In genomic region chr12:15831315-15831993, GRCh38 we compare ENCODE assay signal across 18 cellular contexts. TPM values are rescaled to one million over a fixed set of nuclear protein-coding genes. Genes with fewer than 3 reads are reported as not detected.
DNase-seq lines count a peak whose midpoint lies in the region; TF ChIP-seq lines count a peak whose summit lies in the region.
"Had no signal": no experiment of that assay in that cellular context is flagged by ENCODE, and none has a peak within 500 bp of the region (broad histone marks: within the 10 kb centered on the region; RNA-seq: fewer than 3 reads in every experiment).

No MANE protein-coding gene starts in this region.

- no peak for TF ChIP-seq CTCF in ascending aorta (IDR thresholded peaks at IDR 0.05)
- no peak for TF ChIP-seq CTCF in mesothelial cell of epicardium (IDR thresholded peaks at IDR 0.05; ENCODE audit: unreplicated experiment)
- TF ChIP-seq CTCF in SK-N-SH (IDR thresholded peaks at IDR 0.05): no peak
- TF ChIP-seq CTCF in endothelial cell (IDR thresholded peaks at IDR 0.05; ENCODE audit: unreplicated experiment): no peak

- H3F3A ChIP-seq in SK-N-SH (replicated peaks; ENCODE audit: insufficient read depth): peaks cover 16% of the 10 kb centered on the region

- DNase-seq in ascending aorta (ENCODE audit: low spot score in 2 of 2) (no peak), mesothelial cell of epicardium (ENCODE audit: low spot score in 2 of 2, unreplicated experiment in 2 of 2) (no peak), NCI-H446 (lab: John Stamatoyannopoulos, UW) (no peak), SK-N-SH (no peak), endothelial cell (ENCODE audit: low spot score) (no peak)
- DNase-seq: Calu3; CD8-positive, alpha-beta T cell; DMS53; KBM-7; NCI-H1105 treated with DMSO at 0.1 percent for 48 hours; NCI-H1694; NCI-H2081 treated with DMSO at 0.1 percent for 48 hours; NCI-H774; OCI-M1; Right ventricle myocardium superior had no signal

- no peaks in the 10 kb centered on the region for H4K20me1 ChIP-seq in SK-N-SH (ENCODE audit: insufficient read depth)
- H4K20me1 ChIP-seq: BLaER1 had no signal

- H3K27ac ChIP-seq in ACC112 (ENCODE audit: low read depth, low read length): peak overlapping the region; percentile 92
- peak overlapping the region; percentile 76 to 80 for H3K27ac ChIP-seq in ascending aorta
- peak overlapping the region in 1 of 2 experiments; percentile 75; a peak in 2 of 4 replicates for H3K27ac ChIP-seq in SK-N-SH (ENCODE audit: low read depth in 2 of 2, low read length in 1 of 2)
- H3K27ac ChIP-seq: BLaER1 had no signal

- H3K27ac Mint-ChIP-seq in mesothelial cell of epicardium (peak overlapping the region; percentile 71), endothelial cell (ENCODE audit: unreplicated experiment) (no peak overlapping the region)
- H3K27ac Mint-ChIP-seq: CD8-positive, alpha-beta T cell had no signal

- H3K9ac ChIP-seq in skeletal muscle satellite cell (ENCODE audit: low read depth, low read length) (peak overlapping the region; percentile 74), SK-N-SH (no peak overlapping the region)
- H3K9ac ChIP-seq: BLaER1 had no signal

- peaks cover 24% of the 10 kb centered on the region for H3K4me1 Mint-ChIP-seq in mesothelial cell of epicardium
- peaks cover 9% of the 10 kb centered on the region for H3K4me1 Mint-ChIP-seq in endothelial cell (ENCODE audit: unreplicated experiment)

- H3K27me3 ChIP-seq in ACC112 (ENCODE audit: insufficient read depth, low read length) (no peaks in the 10 kb centered on the region), ascending aorta (no peaks in the 10 kb centered on the region), skeletal muscle satellite cell (ENCODE audit: control insufficient read depth, insufficient read depth, low read length) (no peaks in the 10 kb centered on the region), SK-N-SH (ENCODE audit: insufficient read depth) (no peaks in the 10 kb centered on the region)
- H3K27me3 ChIP-seq: BLaER1 had no signal

- H3K9me3 ChIP-seq in ascending aorta: no peaks in the 10 kb centered on the region
- no peaks in the 10 kb centered on the region for H3K9me3 ChIP-seq in skeletal muscle satellite cell (replicated peaks; ENCODE audit: low read length)
- no peaks in the 10 kb centered on the region for H3K9me3 ChIP-seq in SK-N-SH
- H3K9me3 ChIP-seq: BLaER1 had no signal

- POLR2A ChIA-PET in SK-N-SH (lab: Yijun Ruan, JAX): no interaction called here

- H3K79me2 ChIP-seq in ACC112 (ENCODE audit: control insufficient read depth, insufficient read depth, low read length, unreplicated experiment) (no peaks in the 10 kb centered on the region), SK-N-SH (ENCODE audit: insufficient read depth) (no peaks in the 10 kb centered on the region)

- no peaks in the 10 kb centered on the region for H3K9me2 ChIP-seq in SK-N-SH

- TF ChIP-seq EP300 in SK-N-SH (IDR thresholded peaks at IDR 0.05; ENCODE audit: borderline replicate concordance in 1 of 2, low read depth in 1 of 2, low read length in 1 of 2): no peak

- TF ChIP-seq RAD21 in SK-N-SH (IDR thresholded peaks at IDR 0.05; ENCODE audit: low read length): no peak

- H3K4me3 ChIP-seq in ACC112 (ENCODE audit: low read depth, low read length) (no peak overlapping the region), ascending aorta (no peak overlapping the region), skeletal muscle satellite cell (ENCODE audit: low read length) (peak overlapping the region; percentile 4), SK-N-SH (ENCODE audit: low read depth in 2 of 2, low read length in 1 of 2) (no peak overlapping the region)
- H3K4me3 ChIP-seq: BLaER1 had no signal

- H3K4me3 Mint-ChIP-seq in mesothelial cell of epicardium (no peak overlapping the region), endothelial cell (ENCODE audit: unreplicated experiment) (no peak overlapping the region)
- H3K4me3 Mint-ChIP-seq: CD8-positive, alpha-beta T cell had no signal

- H3K4me2 ChIP-seq in skeletal muscle satellite cell (ENCODE audit: low read length) (peak overlapping the region; percentile 68), SK-N-SH (no peak overlapping the region)
- H3K4me2 ChIP-seq: BLaER1 had no signal

- 88% methylated on average over 3 of the region's 3 CpGs for WGBS in SK-N-SH (ENCODE audit: low lambda C conversion rate)

- H3K36me3 Mint-ChIP-seq in mesothelial cell of epicardium (no peaks in the 10 kb centered on the region), endothelial cell (ENCODE audit: low read depth, unreplicated experiment) (no peaks in the 10 kb centered on the region)
- H3K36me3 Mint-ChIP-seq: CD8-positive, alpha-beta T cell had no signal

- intact Hi-C loops in ascending aorta (cut with DNase I): no loop called here

- no peaks in the 10 kb centered on the region for H3K9me3 Mint-ChIP-seq in mesothelial cell of epicardium
- H3K9me3 Mint-ChIP-seq in endothelial cell (ENCODE audit: unreplicated experiment): no peaks in the 10 kb centered on the region
- H3K9me3 Mint-ChIP-seq: CD8-positive, alpha-beta T cell had no signal

- H3K27me3 Mint-ChIP-seq in mesothelial cell of epicardium (ENCODE audit: low read depth) (no peaks in the 10 kb centered on the region), endothelial cell (ENCODE audit: unreplicated experiment) (peaks cover 1% of the 10 kb centered on the region)

- H2AFZ ChIP-seq in ACC112 (ENCODE audit: low read length, unreplicated experiment): peak overlapping the region; percentile 96
- no peak overlapping the region; the same call in 1 of the 2 replicates for H2AFZ ChIP-seq in SK-N-SH (ENCODE audit: low read depth)

- peaks cover 24% of the 10 kb centered on the region for H3K4me1 ChIP-seq in ACC112 (ENCODE audit: control insufficient read depth, insufficient read depth, low read length, unreplicated experiment)
- H3K4me1 ChIP-seq in ascending aorta: peaks cover 0 to 13% of the 10 kb centered on the region in 2 donors
- peaks cover 23% of the 10 kb centered on the region for H3K4me1 ChIP-seq in skeletal muscle satellite cell (ENCODE audit: control insufficient read depth, insufficient read depth, low read length)
- H3K4me1 ChIP-seq in SK-N-SH (ENCODE audit: control insufficient read depth in 1 of 2, insufficient read depth in 2 of 2, low read depth in 1 of 2, low read length in 1 of 2): peaks cover 0 to 14% of the 10 kb centered on the region in 2 experiments; a peak in 2 of 4 replicates
- H3K4me1 ChIP-seq: BLaER1 had no signal

- CTCF ChIA-PET in SK-N-SH (lab: Yijun Ruan, JAX): interaction anchor here (0.7 to 1.8 kb wide), 2 partner anchors 12 to 24 kb away, joined by 3 to 5 read pairs; no protein-coding TSS in a partner anchor

- H3K36me3 ChIP-seq in ACC112 (ENCODE audit: insufficient read depth, low read length): no peaks in the 10 kb centered on the region
- no peaks in the 10 kb centered on the region for H3K36me3 ChIP-seq in ascending aorta
- no peaks in the 10 kb centered on the region for H3K36me3 ChIP-seq in skeletal muscle satellite cell (ENCODE audit: insufficient read depth, low read length)
- H3K36me3 ChIP-seq in SK-N-SH (replicated peaks in 1 of 2; ENCODE audit: control insufficient read depth in 1 of 2, insufficient read depth in 2 of 2, low read length in 1 of 2): no peaks in the 10 kb centered on the region
- H3K36me3 ChIP-seq: BLaER1 had no signal

TF ChIP-seq in SK-N-SH, 30 proteins besides CTCF, POLR2A, EP300 and RAD21 (continues in another document):
- TF ChIP-seq CHD2 (IDR thresholded peaks at IDR 0.05; ENCODE audit: low read length, partially characterized antibody) (no peak), YY1 (IDR thresholded peaks at IDR 0.05; ENCODE audit: low read depth) (no peak), MAX (IDR thresholded peaks at IDR 0.05; ENCODE audit: low read depth) (no peak), FOXM1 (IDR thresholded peaks at IDR 0.05; ENCODE audit: low read depth) (no peak), POLR2AphosphoS5 (IDR thresholded peaks at IDR 0.05; ENCODE audit: low read depth, low read length) (no peak), JUND (IDR thresholded peaks at IDR 0.05) (no peak), FOSL2 (IDR thresholded peaks at IDR 0.05; ENCODE audit: borderline replicate concordance, low read depth) (no peak), NFIC (IDR thresholded peaks at IDR 0.05; ENCODE audit: borderline replicate concordance) (no peak), RFX5 (IDR thresholded peaks at IDR 0.05; ENCODE audit: low read length) (no peak), NRF1 (IDR thresholded peaks at IDR 0.05; ENCODE audit: low read depth, low read length) (no peak), ELF1 (IDR thresholded peaks at IDR 0.05) (no peak), SIN3A (IDR thresholded peaks at IDR 0.05; ENCODE audit: borderline replicate concordance, low read depth, low read length) (no peak), EZH2phosphoT487 (IDR thresholded peaks at IDR 0.05; ENCODE audit: borderline replicate concordance, low read depth) (no peak)

RNA-seq across cellular contexts. Expression of gene EPS8, which starts 42.3 kb away (rescaled TPM):
- total RNA-seq in ascending aorta (94.6 TPM), mesothelial cell of epicardium (19.1 to 24.8 TPM (median 21.5 TPM) in 3 replicates), endothelial cell (ENCODE audit: unreplicated experiment) (2.7 TPM)
- 159 and 170 TPM in 2 replicates for total RNA-seq in skeletal muscle satellite cell (2012; rRNA removed)
- 18.6 and 19.8 TPM in 2 replicates for polyA plus RNA-seq in SK-N-SH (2012; rRNA removed)
- polyA plus RNA-seq in SK-N-SH (2012; cell fraction: cytosol; rRNA removed): 16.0 and 20.7 TPM in 2 replicates
- polyA plus RNA-seq in SK-N-SH (2012; cell fraction: nucleus; rRNA removed): 12.1 and 24.0 TPM in 2 replicates

RNA-seq across cellular contexts. Expression of gene STRAP, which starts 50.7 kb away (rescaled TPM):
- total RNA-seq in ascending aorta (17.1 TPM), mesothelial cell of epicardium (108 to 110 TPM (median 109 TPM) in 3 replicates), endothelial cell (ENCODE audit: unreplicated experiment) (138 TPM)
- total RNA-seq in skeletal muscle satellite cell (2012; rRNA removed): 135 and 137 TPM in 2 replicates
- polyA plus RNA-seq in SK-N-SH (2012; rRNA removed): 85.6 and 108 TPM in 2 replicates
- 113 and 145 TPM in 2 replicates for polyA plus RNA-seq in SK-N-SH (2012; cell fraction: cytosol; rRNA removed)
- polyA plus RNA-seq in SK-N-SH (2012; cell fraction: nucleus; rRNA removed): 27.7 and 44.7 TPM in 2 replicates
